Comparison of ENCODE assay signal across 1 cellular context in the genomic region with DNA sequence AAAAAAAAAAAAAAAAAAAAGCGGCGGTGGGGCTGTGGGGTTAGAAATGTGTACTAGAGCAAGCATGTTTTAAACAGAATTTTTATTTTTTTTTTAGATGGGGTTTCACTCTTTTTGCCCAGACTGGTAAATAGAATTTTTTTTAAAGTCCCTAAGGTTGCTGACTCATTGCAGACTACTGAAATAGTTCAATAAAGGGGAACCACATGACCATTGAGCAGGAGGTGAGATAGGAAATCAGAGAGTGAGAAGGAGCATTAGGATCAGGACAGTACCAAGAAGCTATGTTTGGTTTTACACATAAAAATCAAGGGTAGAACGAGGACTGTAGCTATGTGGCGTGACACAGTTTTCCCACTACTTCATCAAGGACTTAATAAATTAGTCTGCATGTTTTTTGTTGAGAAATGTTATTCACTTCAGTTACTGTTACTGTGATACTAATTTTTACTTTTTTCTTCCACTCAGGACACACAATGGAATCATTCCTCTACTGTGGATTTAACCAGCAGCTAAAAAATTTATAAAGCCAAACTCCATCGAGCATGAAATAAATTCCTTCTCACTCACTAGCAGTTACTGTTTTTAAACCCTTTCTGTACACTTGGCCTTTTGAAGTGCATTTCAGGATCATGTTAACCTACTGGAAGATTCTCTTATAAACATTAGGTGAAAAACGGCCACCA.
TF ChIP-seq lines count a peak whose summit lies in the region.

No MANE protein-coding gene starts in this region.

TF ChIP-seq in SK-N-SH, 30 proteins besides CTCF, POLR2A, EP300 and RAD21 (continued from another document):
- TF ChIP-seq, protein P1, sequence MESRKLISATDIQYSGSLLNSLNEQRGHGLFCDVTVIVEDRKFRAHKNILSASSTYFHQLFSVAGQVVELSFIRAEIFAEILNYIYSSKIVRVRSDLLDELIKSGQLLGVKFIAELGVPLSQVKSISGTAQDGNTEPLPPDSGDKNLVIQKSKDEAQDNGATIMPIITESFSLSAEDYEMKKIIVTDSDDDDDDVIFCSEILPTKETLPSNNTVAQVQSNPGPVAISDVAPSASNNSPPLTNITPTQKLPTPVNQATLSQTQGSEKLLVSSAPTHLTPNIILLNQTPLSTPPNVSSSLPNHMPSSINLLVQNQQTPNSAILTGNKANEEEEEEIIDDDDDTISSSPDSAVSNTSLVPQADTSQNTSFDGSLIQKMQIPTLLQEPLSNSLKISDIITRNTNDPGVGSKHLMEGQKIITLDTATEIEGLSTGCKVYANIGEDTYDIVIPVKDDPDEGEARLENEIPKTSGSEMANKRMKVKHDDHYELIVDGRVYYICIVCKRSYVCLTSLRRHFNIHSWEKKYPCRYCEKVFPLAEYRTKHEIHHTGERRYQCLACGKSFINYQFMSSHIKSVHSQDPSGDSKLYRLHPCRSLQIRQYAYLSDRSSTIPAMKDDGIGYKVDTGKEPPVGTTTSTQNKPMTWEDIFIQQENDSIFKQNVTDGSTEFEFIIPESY (IDR thresholded peaks at IDR 0.05; ENCODE audit: borderline replicate concordance, low read depth), result no peak
- no peak for TF ChIP-seq FOSL2 (IDR thresholded peaks at IDR 0.05; ENCODE audit: borderline replicate concordance, low read depth)
- TF ChIP-seq, protein P2, sequence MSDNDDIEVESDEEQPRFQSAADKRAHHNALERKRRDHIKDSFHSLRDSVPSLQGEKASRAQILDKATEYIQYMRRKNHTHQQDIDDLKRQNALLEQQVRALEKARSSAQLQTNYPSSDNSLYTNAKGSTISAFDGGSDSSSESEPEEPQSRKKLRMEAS (IDR thresholded peaks at IDR 0.05; ENCODE audit: low read depth), result no peak
